8 cellular contexts compared by ENCODE assay signal in genomic region chr11:46238078-46238966, GRCh38. TPM values are rescaled to one million over a fixed set of nuclear protein-coding genes. Genes with fewer than 3 reads are reported as not detected.
DNase-seq lines count a peak whose midpoint lies in the region; ATAC-seq and TF ChIP-seq lines count a peak whose summit lies in the region.

No MANE protein-coding gene starts in this region.

- H3K4me3 ChIP-seq in HFF-Myc (replicated peaks; ENCODE audit: low read depth, low read length) = peak overlapping the region; percentile 59

- H3K27me3 Mint-ChIP-seq in activated naive CD8-positive, alpha-beta T cell treated with anti-CD3 and anti-CD28 coated beads, Interleukin-2, amount 50 U/mL, for 24 hours = peaks cover 27% of the 10 kb centered on the region

- H3K36me3 Mint-ChIP-seq in activated naive CD8-positive, alpha-beta T cell treated with anti-CD3 and anti-CD28 coated beads, Interleukin-2, amount 50 U/mL, for 24 hours (ENCODE audit: low read depth) = no peaks in the 10 kb centered on the region

- peaks cover 38% of the 10 kb centered on the region for H3K4me1 Mint-ChIP-seq in activated naive CD8-positive, alpha-beta T cell treated with anti-CD3 and anti-CD28 coated beads, Interleukin-2, amount 50 U/mL, for 24 hours

- H3K27ac Mint-ChIP-seq in activated naive CD8-positive, alpha-beta T cell treated with anti-CD3 and anti-CD28 coated beads, Interleukin-2, amount 50 U/mL, for 24 hours = peak overlapping the region; percentile 54

- DNase-seq in AG08396 (ENCODE audit: low spot score) (peak; percentile 82), HFF-Myc (ENCODE audit: extremely low read depth, low read depth) (no peak), SW480 (ENCODE audit: low spot score) (peak; percentile 57), left ventricle myocardium superior (peak; percentile 85), pulmonary artery endothelial cell (ENCODE audit: low read depth, low spot score) (peak; percentile 59), epidermal melanocyte (ENCODE audit: insufficient read length, low spot score) (no peak), HPDE6-E6E7 (ENCODE audit: extremely low spot score) (no peak)
- peak; percentile 76 for DNase-seq in activated naive CD8-positive, alpha-beta T cell treated with anti-CD3 and anti-CD28 coated beads, Interleukin-2, amount 50 U/mL, for 24 hours

- peak; percentile 44 for ATAC-seq in activated naive CD8-positive, alpha-beta T cell treated with anti-CD3 and anti-CD28 coated beads, Interleukin-2, amount 50 U/mL, for 24 hours
- peak; percentile 76 for ATAC-seq in left ventricle myocardium superior

- H3K4me3 Mint-ChIP-seq in activated naive CD8-positive, alpha-beta T cell treated with anti-CD3 and anti-CD28 coated beads, Interleukin-2, amount 50 U/mL, for 24 hours = peak overlapping the region; percentile 80

- intact Hi-C loops in left ventricle myocardium superior (cut with micrococcal nuclease) = loop anchor here (5.0 kb wide), 1 partner anchor 69 kb away; no protein-coding TSS in a partner anchor

- no peak for TF ChIP-seq CTCF in HFF-Myc (IDR thresholded peaks at IDR 0.05; ENCODE audit: low read depth, low read length, missing control alignments)

- H3K9me3 Mint-ChIP-seq in activated naive CD8-positive, alpha-beta T cell treated with anti-CD3 and anti-CD28 coated beads, Interleukin-2, amount 50 U/mL, for 24 hours = no peaks in the 10 kb centered on the region

RNA-seq across cellular contexts. Expression of gene CREB3L1, which starts 39.1 kb away (rescaled TPM):
- total RNA-seq in left ventricle myocardium superior (56.0 TPM), pulmonary artery endothelial cell (0.42 and 1.9 TPM in 2 replicates)

Comparison
In these comparisons a context has a peak if more than half of its experiments do, and no peak if none do; other contexts are left out.
1. DNase-seq: peak in AG08396 (single experiment), SW480 (single experiment), activated naive CD8-positive, alpha-beta T cell treated with anti-CD3 and anti-CD28 coated beads, Interleukin-2, amount 50 U/mL, for 24 hours (single experiment), left ventricle myocardium superior (single experiment) and pulmonary artery endothelial cell (single experiment); none in HFF-Myc (single experiment), epidermal melanocyte (single experiment) and HPDE6-E6E7 (single experiment).
2. RNA of gene CREB3L1, which starts 39.1 kb away (total RNA-seq): 56.0 TPM in left ventricle myocardium superior (single experiment); 0.42 to 1.9 TPM in pulmonary artery endothelial cell; every median in the first group is over 10 times any median in the second.